ENCODE assay signal across 10 cellular contexts in the genomic region with DNA sequence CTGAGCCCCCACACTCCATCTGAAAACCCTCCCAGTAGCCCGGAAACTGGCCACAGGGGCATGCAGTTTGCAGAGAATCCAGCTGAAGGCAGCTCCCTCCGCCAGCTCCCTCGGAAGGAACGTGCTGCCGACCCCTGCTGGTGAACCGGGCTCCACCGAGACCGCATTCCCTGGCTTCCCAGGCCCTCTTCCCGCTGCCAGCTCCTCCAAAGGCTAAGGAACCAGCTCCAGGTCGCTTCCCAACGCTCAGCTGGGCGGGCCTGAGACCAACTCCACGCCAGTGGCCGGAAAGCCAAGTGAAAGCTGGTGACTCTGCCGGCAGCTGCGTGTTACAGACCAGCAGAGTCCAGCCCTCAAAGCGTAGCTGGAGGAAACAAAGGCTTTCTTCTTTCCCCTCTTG. TPM values are rescaled to one million over a fixed set of nuclear protein-coding genes. Genes with fewer than 3 reads are reported as not detected.
DNase-seq lines count a peak whose midpoint lies in the region; ATAC-seq and TF ChIP-seq lines count a peak whose summit lies in the region.
"Had no signal": no experiment of that assay in that cellular context is flagged by ENCODE, and none has a peak within 500 bp of the region (broad histone marks: within the 10 kb centered on the region; RNA-seq: fewer than 3 reads in every experiment).

No MANE protein-coding gene starts in this region.

- H3K27ac ChIP-seq in WERI-Rb-1: no peak overlapping the region

- ATAC-seq in HG03108 (IDR thresholded peaks at IDR 0.05; ENCODE audit: unreplicated experiment) (no peak), GM18907 (IDR thresholded peaks at IDR 0.05; ENCODE audit: unreplicated experiment) (no peak)

- H3K9me3 ChIP-seq in WERI-Rb-1 (ENCODE audit: severe bottlenecking): no peaks in the 10 kb centered on the region

- peaks cover 18% of the 10 kb centered on the region for H3K36me3 ChIP-seq in WERI-Rb-1

- H3K4me3 ChIP-seq in AG09309 (ENCODE audit: control insufficient read depth, low read depth, low read length) (peak overlapping the region; percentile 28), WERI-Rb-1 (ENCODE audit: low read depth, low read length) (no peak overlapping the region)

- DNase-seq in AG09309 (ENCODE audit: low read depth) (peak; percentile 66), WERI-Rb-1 (peak; percentile 45), head of caudate nucleus (peak; percentile 55 to 92 (median 80)), occipital lobe (lab: John Stamatoyannopoulos, UW) (peak; percentile 43), NOMO-1 treated with DMSO at 0.1 percent for 48 hours (lab: John Stamatoyannopoulos, UW; ENCODE audit: unreplicated experiment) (no peak)
- DNase-seq in NK-92 treated with Interleukin-12 subunit alpha and Interleukin-12 subunit beta, amount 100 ng/mL, for 24 hours (lab: John Stamatoyannopoulos, UW): no peak
- DNase-seq: GF-D8, MV-4-11 had no signal

- TF ChIP-seq CTCF in AG09309 (IDR thresholded peaks at IDR 0.05; ENCODE audit: control insufficient read depth, insufficient read depth, low read depth, low read length, missing control alignments): peak; percentile 91
- peak; percentile 63 for TF ChIP-seq CTCF in WERI-Rb-1 (IDR thresholded peaks at IDR 0.05; ENCODE audit: low read depth, low read length)

- intact Hi-C loops in head of caudate nucleus (cut with DNase I): no loop called here

- no peaks in the 10 kb centered on the region for H3K27me3 ChIP-seq in WERI-Rb-1 (ENCODE audit: insufficient read depth, low read depth, severe bottlenecking)

RNA-seq across cellular contexts. Expression of gene GPER1, which starts 35.8 kb away (rescaled TPM):
- total RNA-seq in occipital lobe: 1.1 TPM

RNA-seq across cellular contexts. Expression of gene ZFAND2A, which starts 36.3 kb away (rescaled TPM):
- total RNA-seq in occipital lobe: 14.7 TPM

Comparison
In these comparisons a context has a peak if more than half of its experiments do, and no peak if none do; other contexts are left out.
1. DNase-seq: peak in AG09309 (single experiment), WERI-Rb-1 (single experiment), head of caudate nucleus (42 of 42) and occipital lobe (single experiment); none in NK-92 treated with Interleukin-12 subunit alpha and Interleukin-12 subunit beta, amount 100 ng/mL, for 24 hours (single experiment) and NOMO-1 treated with DMSO at 0.1 percent for 48 hours (single experiment).